8 cellular contexts compared by ENCODE assay signal in genomic region chr13:75635101-75635620, GRCh38. TPM values are rescaled to one million over a fixed set of nuclear protein-coding genes. Genes with fewer than 3 reads are reported as not detected.
DNase-seq lines count a peak whose midpoint lies in the region; ATAC-seq, FAIRE-seq and TF ChIP-seq lines count a peak whose summit lies in the region.

No MANE protein-coding gene starts in this region.

- peaks cover 15% of the 10 kb centered on the region for H3K79me1 ChIP-seq in trophoblast cell (ENCODE audit: low read length)

- H3K27ac ChIP-seq in RWPE2 (ENCODE audit: poor library complexity, severe bottlenecking), result no peak overlapping the region
- peak overlapping the region; percentile 70 for H3K27ac ChIP-seq in trophoblast cell (ENCODE audit: low read depth, low read length)
- H3K27ac ChIP-seq in small intestine (ENCODE audit: low read depth in 1 of 2, low read length in 1 of 2), result no peak overlapping the region

- H3K23ac ChIP-seq in trophoblast cell (ENCODE audit: low read length), result no peak overlapping the region

- H4K91ac ChIP-seq in trophoblast cell (ENCODE audit: low read depth, low read length), result peak overlapping the region; percentile 92

- H2AK5ac ChIP-seq in trophoblast cell (ENCODE audit: low read length), result peak overlapping the region; percentile 88

- peak overlapping the region; percentile 50 for H3K4ac ChIP-seq in trophoblast cell (ENCODE audit: low read depth, low read length)

- no peak for ATAC-seq in RWPE2 (ENCODE audit: low read depth)
- no peak for ATAC-seq in GM18867 (IDR thresholded peaks at IDR 0.05; ENCODE audit: unreplicated experiment)
- no peak for ATAC-seq in HG02642 (IDR thresholded peaks at IDR 0.05; ENCODE audit: poor library complexity, unreplicated experiment)

- no peak for FAIRE-seq in small intestine (lab: Jason Lieb, UNC)

- peak overlapping the region; percentile 92 for H3K18ac ChIP-seq in trophoblast cell (ENCODE audit: low read length)

- H3K36me3 ChIP-seq in RWPE2 (ENCODE audit: low read depth) (no peaks in the 10 kb centered on the region), trophoblast cell (ENCODE audit: control insufficient read depth in 1 of 2, insufficient read depth in 2 of 2, low read length in 2 of 2) (no peaks in the 10 kb centered on the region), small intestine (ENCODE audit: control insufficient read depth in 2 of 2, insufficient read depth in 2 of 2, low read length in 2 of 2) (no peaks in the 10 kb centered on the region)

- H3K14ac ChIP-seq in trophoblast cell (ENCODE audit: low read length), result peak overlapping the region; percentile 95

- WGBS in trophoblast cell (ENCODE audit: extremely low coverage, insufficient coverage, insufficient read length), result no CpG with 5 or more reads among the region's 26 CpGs
- WGBS in small intestine, 3 donors, result 55 to 74% (median 60%) methylated on average over 26 of the region's 26 CpGs

- H2BK120ac ChIP-seq in trophoblast cell (ENCODE audit: insufficient read depth, low read length, poor library complexity), result peak overlapping the region; percentile 96

- peak overlapping the region; percentile 94 for H4K12ac ChIP-seq in trophoblast cell (ENCODE audit: low read depth, low read length)

- H3K9me3 ChIP-seq in RWPE2 (ENCODE audit: severe bottlenecking) (no peaks in the 10 kb centered on the region), trophoblast cell (ENCODE audit: insufficient read depth, low read depth, low read length) (peaks cover 3% of the 10 kb centered on the region), small intestine (ENCODE audit: control insufficient read depth, low read depth) (no peaks in the 10 kb centered on the region)

- no peaks in the 10 kb centered on the region for H3K27me3 ChIP-seq in RWPE2 (ENCODE audit: insufficient read depth, poor library complexity, severe bottlenecking)
- peaks cover 4% of the 10 kb centered on the region for H3K27me3 ChIP-seq in trophoblast cell (ENCODE audit: insufficient read depth, low read length)
- no peaks in the 10 kb centered on the region for H3K27me3 ChIP-seq in small intestine (ENCODE audit: control insufficient read depth in 2 of 2, insufficient read depth in 2 of 2, low read length in 2 of 2)

- H3K79me2 ChIP-seq in trophoblast cell (ENCODE audit: control insufficient read depth, insufficient read depth, low read length, poor library complexity), result peaks cover 6% of the 10 kb centered on the region

- peak overlapping the region; percentile 78 for H2BK5ac ChIP-seq in trophoblast cell (ENCODE audit: low read depth, low read length, poor library complexity)

- H4K8ac ChIP-seq in trophoblast cell (ENCODE audit: low read depth, low read length), result peak overlapping the region; percentile 96

- peak overlapping the region; percentile 86 for H2AFZ ChIP-seq in trophoblast cell (ENCODE audit: insufficient read depth, low read length, poor library complexity)

- H2BK12ac ChIP-seq in trophoblast cell (ENCODE audit: low read length), result peak overlapping the region; percentile 86

- in situ Hi-C loops in GM13976 (cut with MboI; ENCODE audit: low sequenced_read_pairs, unreplicated experiment), result no loop called here

- peak overlapping the region; percentile 71 for H3K9ac ChIP-seq in trophoblast cell (ENCODE audit: low read length)

- H3K4me3 ChIP-seq in RWPE2 (ENCODE audit: severe bottlenecking) (peak overlapping the region; percentile 51), fibroblast of mammary gland (ENCODE audit: control insufficient read depth, low read depth, low read length) (peak overlapping the region; percentile 73), trophoblast cell (ENCODE audit: low read depth, low read length) (peak overlapping the region; percentile 87), small intestine (ENCODE audit: low read depth in 1 of 2, low read length in 2 of 2) (peak overlapping the region in 1 of 2 donors; percentile 68)

- DNase-seq in GM13976 (ENCODE audit: low spot score) (peak; percentile 50), RWPE2 (ENCODE audit: low spot score) (no peak), fibroblast of mammary gland (ENCODE audit: low read depth) (peak; percentile 34), trophoblast cell (peak; percentile 49 to 66), pons (ENCODE audit: low spot score) (no peak), small intestine (no peak)

- no peak for TF ChIP-seq CTCF in GM13976 (IDR thresholded peaks at IDR 0.05; ENCODE audit: borderline replicate concordance, control extremely low read depth, extremely low read depth, insufficient read depth, missing control alignments)
- TF ChIP-seq CTCF in RWPE2 (IDR thresholded peaks at IDR 0.05; ENCODE audit: poor library complexity, severe bottlenecking), result no peak
- TF ChIP-seq CTCF in fibroblast of mammary gland (conservative IDR thresholded peaks at IDR 0.05; ENCODE audit: control insufficient read depth, insufficient read depth, low read depth, low read length), result no peak

- peak overlapping the region; percentile 89 for H3K4me2 ChIP-seq in trophoblast cell (ENCODE audit: low read length)

- H3K4me1 ChIP-seq in RWPE2 (ENCODE audit: insufficient read depth, poor library complexity, severe bottlenecking) (no peaks in the 10 kb centered on the region), trophoblast cell (ENCODE audit: control insufficient read depth in 1 of 2, insufficient read depth in 2 of 2, low read length in 2 of 2) (peaks cover 5 to 6% of the 10 kb centered on the region in 2 experiments), small intestine (ENCODE audit: control insufficient read depth in 2 of 2, insufficient read depth in 1 of 2, low read depth in 1 of 2, low read length in 1 of 2) (peaks cover 2 to 3% of the 10 kb centered on the region in 2 donors)

RNA-seq across cellular contexts. Expression of gene LMO7, which starts 1.0 kb away (rescaled TPM):
- polyA plus RNA-seq in trophoblast cell (2013), result 34.4 and 34.9 TPM in 2 replicates
- 10 to 100 TPM; 31.0 to 88.4 (median 80.3) TPM for polyA plus RNA-seq in small intestine

Comparison
In these comparisons a context has a peak if more than half of its experiments do, and no peak if none do; other contexts are left out.
1. DNase-seq: peak in GM13976 (single experiment), fibroblast of mammary gland (single experiment) and trophoblast cell (2 of 2); none in RWPE2 (single experiment), pons (single experiment) and small intestine (single experiment).